ENCODE assay signal across 8 cellular contexts in the genomic region with DNA sequence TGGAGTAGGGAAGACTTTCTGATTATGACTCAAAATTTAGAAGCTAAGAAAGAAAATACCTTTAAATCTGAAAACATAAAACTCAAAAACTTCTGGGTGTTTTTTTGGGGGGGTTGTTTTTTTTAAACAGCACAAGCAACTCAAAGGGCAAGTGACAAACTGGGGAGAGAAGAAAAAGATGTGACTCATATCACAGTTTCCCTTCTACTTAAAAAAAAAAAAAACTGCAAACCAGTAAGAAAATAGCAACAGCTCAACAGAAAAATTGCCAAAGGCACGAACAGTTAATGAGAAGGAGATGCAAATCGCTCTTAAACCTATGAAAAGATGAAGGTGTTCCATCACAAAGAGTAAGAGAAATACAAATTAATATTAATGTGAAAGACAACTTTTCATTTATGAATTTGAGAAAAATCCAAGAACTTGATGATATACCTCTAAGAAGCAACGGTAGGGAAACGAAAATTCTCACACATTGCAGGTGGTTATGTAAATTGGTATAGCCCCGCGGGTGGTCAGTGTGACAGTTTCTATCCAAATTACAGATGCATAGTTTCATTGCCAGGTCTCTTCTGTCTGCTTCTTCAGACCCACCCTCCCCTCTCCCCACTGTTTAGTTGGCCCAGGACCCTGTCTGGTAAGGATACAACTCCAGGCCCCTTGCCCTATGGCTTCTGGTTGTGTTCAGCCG. TPM values are rescaled to one million over a fixed set of nuclear protein-coding genes. Genes with fewer than 3 reads are reported as not detected.
DNase-seq lines count a peak whose midpoint lies in the region; ATAC-seq and TF ChIP-seq lines count a peak whose summit lies in the region.

No MANE protein-coding gene starts in this region.

- H3K4me3 ChIP-seq in GM06990 (replicated peaks; ENCODE audit: low read depth, low read length): peak overlapping the region; percentile 56
- no peak overlapping the region for H3K4me3 ChIP-seq in coronary artery

- TF ChIP-seq CTCF in GM06990 (IDR thresholded peaks at IDR 0.05; ENCODE audit: insufficient read depth, low read length, poor library complexity, severe bottlenecking) (no peak), coronary artery (IDR thresholded peaks at IDR 0.05) (no peak)

- H3K9me3 Mint-ChIP-seq in activated naive CD4-positive, alpha-beta T cell treated with anti-CD3 and anti-CD28 coated beads, Interleukin-2, amount 50 U/mL, for 72 hours: no peaks in the 10 kb centered on the region

- peak overlapping the region; percentile 86 to 93 for H3K27ac Mint-ChIP-seq in activated naive CD4-positive, alpha-beta T cell treated with anti-CD3 and anti-CD28 coated beads, Interleukin-2, amount 50 U/mL, for 72 hours

- DNase-seq in GM06990 (ENCODE audit: extremely low read depth, insufficient read length) (peak; percentile 72), activated gamma-delta T cell treated with Interleukin-2 at 50 U/mL for 16 hours (no peak), NCI-H2081 treated with DMSO at 0.1 percent for 48 hours (lab: John Stamatoyannopoulos, UW) (no peak), DMS114 treated with DMSO at 0.1 percent for 48 hours (lab: John Stamatoyannopoulos, UW; ENCODE audit: unreplicated experiment) (no peak), coronary artery (ENCODE audit: low spot score) (no peak)
- no peak for DNase-seq in activated naive CD4-positive, alpha-beta T cell treated with anti-CD3 and anti-CD28 coated beads, Interleukin-2, amount 50 U/mL, for 72 hours (ENCODE audit: low spot score in 2 of 2)

- no peaks in the 10 kb centered on the region for H3K27me3 ChIP-seq in GM06990 (replicated peaks; ENCODE audit: control insufficient read depth, insufficient read depth, low read length)

- ATAC-seq in GM19455 (IDR thresholded peaks at IDR 0.05; ENCODE audit: unreplicated experiment): peak; percentile 76
- ATAC-seq in HG03378 (IDR thresholded peaks at IDR 0.05; ENCODE audit: unreplicated experiment): peak; percentile 73
- ATAC-seq in activated naive CD4-positive, alpha-beta T cell treated with anti-CD3 and anti-CD28 coated beads, Interleukin-2, amount 50 U/mL, for 72 hours: peak; percentile 67 to 78

- peaks cover 9 to 35% of the 10 kb centered on the region in 2 donors for H3K36me3 Mint-ChIP-seq in activated naive CD4-positive, alpha-beta T cell treated with anti-CD3 and anti-CD28 coated beads, Interleukin-2, amount 50 U/mL, for 72 hours

- no peak overlapping the region for H3K27ac ChIP-seq in coronary artery

- peaks cover 10% of the 10 kb centered on the region for H3K36me3 ChIP-seq in GM06990 (ENCODE audit: control insufficient read depth, insufficient read depth, low read length)

RNA-seq across cellular contexts. Expression of gene IFNAR2, which starts 9.0 kb away (rescaled TPM):
- total RNA-seq in activated naive CD4-positive, alpha-beta T cell treated with anti-CD3 and anti-CD28 coated beads, Interleukin-2, amount 50 U/mL, for 72 hours: 10 to 100 TPM; 42.2 to 44.4 TPM

RNA-seq across cellular contexts. Expression of gene IL10RB, which starts 27.5 kb away (rescaled TPM):
- 10 to 100 TPM; 21.4 to 33.5 TPM for total RNA-seq in activated naive CD4-positive, alpha-beta T cell treated with anti-CD3 and anti-CD28 coated beads, Interleukin-2, amount 50 U/mL, for 72 hours
